1 cellular context compared by ENCODE assay signal in the genomic region with DNA sequence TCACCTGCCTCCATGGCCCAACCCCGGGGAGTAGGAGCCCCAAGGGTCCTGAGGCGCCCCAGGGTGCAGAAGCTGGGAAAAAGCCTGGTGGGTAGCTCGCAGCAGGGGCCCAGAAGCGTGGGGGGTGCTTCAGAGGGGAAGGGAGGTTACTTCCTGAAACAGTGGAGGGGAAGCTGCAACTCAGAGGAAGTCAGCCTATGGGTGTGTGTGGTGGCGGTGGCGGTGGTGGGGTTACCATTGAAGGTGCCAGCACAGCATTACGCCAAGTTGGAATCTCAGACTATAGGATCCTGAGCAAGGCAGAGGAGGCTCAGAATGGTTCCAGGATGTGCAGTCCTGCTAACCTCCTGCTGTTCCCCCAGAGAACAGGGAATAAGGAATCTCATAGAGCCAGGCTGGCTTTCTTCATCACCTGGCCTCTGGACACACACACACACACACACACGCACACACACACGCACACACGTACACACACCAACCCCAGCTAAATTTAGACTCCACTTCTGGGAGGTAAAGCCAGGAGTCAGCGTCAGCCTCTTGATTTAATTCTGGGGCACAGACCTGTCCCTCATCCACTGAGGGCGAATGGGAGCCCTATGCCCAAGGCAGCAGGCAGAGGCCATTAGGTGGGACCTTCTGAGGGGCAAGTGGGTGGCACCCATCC.
TF ChIP-seq lines count a peak whose summit lies in the region.

No MANE protein-coding gene starts in this region.

TF ChIP-seq in GM23338, 12 proteins besides CTCF, POLR2A, EP300 and RAD21 (continued from another document):
- TF ChIP-seq, protein P1, sequence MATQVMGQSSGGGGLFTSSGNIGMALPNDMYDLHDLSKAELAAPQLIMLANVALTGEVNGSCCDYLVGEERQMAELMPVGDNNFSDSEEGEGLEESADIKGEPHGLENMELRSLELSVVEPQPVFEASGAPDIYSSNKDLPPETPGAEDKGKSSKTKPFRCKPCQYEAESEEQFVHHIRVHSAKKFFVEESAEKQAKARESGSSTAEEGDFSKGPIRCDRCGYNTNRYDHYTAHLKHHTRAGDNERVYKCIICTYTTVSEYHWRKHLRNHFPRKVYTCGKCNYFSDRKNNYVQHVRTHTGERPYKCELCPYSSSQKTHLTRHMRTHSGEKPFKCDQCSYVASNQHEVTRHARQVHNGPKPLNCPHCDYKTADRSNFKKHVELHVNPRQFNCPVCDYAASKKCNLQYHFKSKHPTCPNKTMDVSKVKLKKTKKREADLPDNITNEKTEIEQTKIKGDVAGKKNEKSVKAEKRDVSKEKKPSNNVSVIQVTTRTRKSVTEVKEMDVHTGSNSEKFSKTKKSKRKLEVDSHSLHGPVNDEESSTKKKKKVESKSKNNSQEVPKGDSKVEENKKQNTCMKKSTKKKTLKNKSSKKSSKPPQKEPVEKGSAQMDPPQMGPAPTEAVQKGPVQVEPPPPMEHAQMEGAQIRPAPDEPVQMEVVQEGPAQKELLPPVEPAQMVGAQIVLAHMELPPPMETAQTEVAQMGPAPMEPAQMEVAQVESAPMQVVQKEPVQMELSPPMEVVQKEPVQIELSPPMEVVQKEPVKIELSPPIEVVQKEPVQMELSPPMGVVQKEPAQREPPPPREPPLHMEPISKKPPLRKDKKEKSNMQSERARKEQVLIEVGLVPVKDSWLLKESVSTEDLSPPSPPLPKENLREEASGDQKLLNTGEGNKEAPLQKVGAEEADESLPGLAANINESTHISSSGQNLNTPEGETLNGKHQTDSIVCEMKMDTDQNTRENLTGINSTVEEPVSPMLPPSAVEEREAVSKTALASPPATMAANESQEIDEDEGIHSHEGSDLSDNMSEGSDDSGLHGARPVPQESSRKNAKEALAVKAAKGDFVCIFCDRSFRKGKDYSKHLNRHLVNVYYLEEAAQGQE (IDR thresholded peaks at IDR 0.05; ENCODE audit: unreplicated experiment), result no peak
TF ChIP-seq in GM23338: peak in this region for 1.
